ENCODE assay signal across 8 cellular contexts in the genomic region with DNA sequence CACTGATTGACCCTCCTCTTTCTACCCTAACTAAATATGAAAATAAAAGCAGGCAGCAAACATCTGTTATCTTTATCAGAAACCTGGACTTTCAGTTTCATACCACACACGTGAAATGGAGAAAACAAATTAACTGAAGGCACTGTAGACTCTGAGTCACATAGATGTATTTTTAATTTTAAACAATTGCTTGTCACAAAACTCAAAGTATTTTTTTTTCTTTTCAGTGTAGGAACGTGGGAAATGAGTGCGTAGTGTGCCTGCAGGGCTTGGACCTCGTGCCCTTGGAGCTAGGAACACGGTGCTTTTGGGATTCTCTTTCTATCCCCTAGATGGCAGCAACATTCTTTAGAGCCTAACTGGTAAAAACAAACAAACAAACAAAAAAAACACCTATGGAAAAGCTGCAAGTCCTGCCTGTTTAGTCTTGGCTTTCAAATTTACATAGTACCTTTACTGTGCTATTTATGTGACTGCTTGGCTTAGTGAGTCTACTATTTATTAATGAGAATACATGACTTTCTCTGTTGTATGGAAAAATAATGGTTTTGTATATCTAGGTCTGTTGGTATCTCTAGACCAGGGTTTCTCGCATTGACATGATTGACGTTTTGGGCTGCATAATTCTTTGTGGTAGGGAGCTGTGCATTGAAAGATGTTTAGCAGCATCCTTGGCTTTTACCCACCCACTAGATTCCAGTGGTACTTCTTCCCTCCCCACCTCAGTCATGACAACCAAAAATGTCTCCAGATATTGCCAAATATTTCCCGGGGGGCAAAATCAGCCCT. TPM values are rescaled to one million over a fixed set of nuclear protein-coding genes. Genes with fewer than 3 reads are reported as not detected.
DNase-seq lines count a peak whose midpoint lies in the region; ATAC-seq and TF ChIP-seq lines count a peak whose summit lies in the region.

No MANE protein-coding gene starts in this region.

- H3K9me3 ChIP-seq in Peyer's patch (no peaks in the 10 kb centered on the region), lower lobe of right lung (no peaks in the 10 kb centered on the region), vagina (no peaks in the 10 kb centered on the region)

- intact Hi-C loops in lower lobe of right lung (cut with DNase I) = no loop called here
- intact Hi-C loops in vagina (cut with DNase I) = loop anchor here (2.0 kb wide), 1 partner anchor 961 kb away; the partner anchor contains the start of gene PLK2

- H3K4me3 ChIP-seq in Peyer's patch = peak overlapping the region in 2 of 4 donors; percentile 22 to 28
- H3K4me3 ChIP-seq in lower lobe of right lung = peak overlapping the region; percentile 24
- peak overlapping the region in 1 of 2 donors; percentile 17 for H3K4me3 ChIP-seq in vagina

- peak; percentile 75 to 77 for ATAC-seq in activated CD4-positive, CD25-positive, alpha-beta regulatory T cell treated with anti-CD3 and anti-CD28 coated beads, Interleukin-2, amount 50 U/mL, for 24 hours
- ATAC-seq in GM19455 (IDR thresholded peaks at IDR 0.05; ENCODE audit: unreplicated experiment) = peak; percentile 92
- peak; percentile 85 for ATAC-seq in HG03378 (IDR thresholded peaks at IDR 0.05; ENCODE audit: unreplicated experiment)
- ATAC-seq in lower lobe of right lung = peak; percentile 40 to 57

- TF ChIP-seq POLR2A in Peyer's patch (IDR thresholded peaks at IDR 0.05) (no peak), vagina (IDR thresholded peaks at IDR 0.05) (no peak)

- H3K36me3 ChIP-seq in Peyer's patch (no peaks in the 10 kb centered on the region), lower lobe of right lung (no peaks in the 10 kb centered on the region), vagina (no peaks in the 10 kb centered on the region)

- H3K27ac ChIP-seq in Peyer's patch (peak overlapping the region in 1 of 4 donors; percentile 2), lower lobe of right lung (no peak overlapping the region), vagina (no peak overlapping the region)

- DNase-seq in activated CD4-positive, CD25-positive, alpha-beta regulatory T cell treated with anti-CD3 and anti-CD28 coated beads, Interleukin-2, amount 50 U/mL, for 72 hours = no peak
- DNase-seq in Peyer's patch (no peak), dermis blood vessel endothelial cell (peak; percentile 90), lower lobe of right lung (no peak), vagina (ENCODE audit: extremely low spot score in 2 of 2) (no peak)

- H3K4me1 ChIP-seq in Peyer's patch (peaks cover 0 to 7% (median 3%) of the 10 kb centered on the region in 4 donors), lower lobe of right lung (peaks cover 23% of the 10 kb centered on the region), vagina (peaks cover 20% of the 10 kb centered on the region)

- H3K27me3 ChIP-seq in Peyer's patch (no peaks in the 10 kb centered on the region), lower lobe of right lung (ENCODE audit: low read depth) (no peaks in the 10 kb centered on the region), vagina (no peaks in the 10 kb centered on the region)

- TF ChIP-seq CTCF in Peyer's patch (IDR thresholded peaks at IDR 0.05) (peak in 4 of 6 experiments; percentile 46 to 54 (median 50)), lower lobe of right lung (IDR thresholded peaks at IDR 0.05) (peak; percentile 62), vagina (IDR thresholded peaks at IDR 0.05) (peak; percentile 24 to 63 (median 52))

RNA-seq across cellular contexts. Expression of gene ACTBL2, which starts 16.8 kb away (rescaled TPM):
- total RNA-seq in Peyer's patch (not detected), dermis blood vessel endothelial cell (0.05 and 0.17 TPM in 2 replicates), lower lobe of right lung (not detected), vagina (not detected)
